ENCODE assay signal across 19 cellular contexts in the genomic region with DNA sequence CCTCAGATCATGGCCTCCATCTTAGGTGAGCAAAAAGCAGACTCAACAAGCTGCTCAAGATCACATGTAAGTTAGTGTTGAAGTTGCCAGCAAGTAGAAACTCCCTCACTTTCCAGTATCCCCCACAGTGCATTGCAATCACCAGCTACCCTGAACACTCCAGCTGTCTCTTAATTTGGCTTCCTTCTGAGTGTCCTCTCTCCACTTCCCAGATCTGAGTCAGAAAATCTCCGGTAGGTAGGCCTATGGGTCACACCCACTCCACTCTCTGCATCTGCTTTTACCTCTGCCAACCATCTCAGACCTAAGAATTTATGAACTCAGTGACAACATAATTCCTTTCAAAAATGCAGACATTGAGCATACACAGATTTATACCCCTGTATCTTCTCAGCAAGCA.
"Had no signal": no experiment of that assay in that cellular context is flagged by ENCODE, and none has a peak within 500 bp of the region (broad histone marks: within the 10 kb centered on the region; RNA-seq: fewer than 3 reads in every experiment).

No MANE protein-coding gene starts in this region.

- H3K27ac Mint-ChIP-seq: endodermal cell; naive thymus-derived CD4-positive, alpha-beta T cell had no signal

- H3K36me3 Mint-ChIP-seq: naive thymus-derived CD4-positive, alpha-beta T cell had no signal

- H3K4me3 ChIP-seq: coronary artery, gastrocnemius medialis, heart right ventricle, ovary, stomach, thoracic aorta, transverse colon had no signal

- DNase-seq: central memory CD4-positive, alpha-beta T cell; effector CD4-positive, alpha-beta T cell; endodermal cell; gastrocnemius medialis; heart right ventricle; islet precursor cell; left colon; left ventricle myocardium superior; naive thymus-derived CD4-positive, alpha-beta T cell; ovary; right cardiac atrium; small intestine; stimulated activated CD4-positive, alpha-beta T cell treated with anti-CD3 and anti-CD28 coated beads, Interleukin-12 subunit alpha, Interleukin-12 subunit beta, amount 100 ng/mL, for 4 hours; stimulated activated naive CD4-positive, alpha-beta T cell; stomach; substantia nigra; transverse colon had no signal

- H3K4me1 Mint-ChIP-seq: endodermal cell; naive thymus-derived CD4-positive, alpha-beta T cell had no signal

- H3K4me3 Mint-ChIP-seq: endodermal cell; naive thymus-derived CD4-positive, alpha-beta T cell had no signal

- ATAC-seq: gastrocnemius medialis; heart right ventricle; left colon; left ventricle myocardium superior; naive thymus-derived CD4-positive, alpha-beta T cell; right cardiac atrium had no signal
